Comparison of ENCODE assay signal across 11 cellular contexts in genomic region chr12:79233341-79233761, GRCh38.
DNase-seq lines count a peak whose midpoint lies in the region; ATAC-seq and TF ChIP-seq lines count a peak whose summit lies in the region.
"Had no signal": no experiment of that assay in that cellular context is flagged by ENCODE, and none has a peak within 500 bp of the region (broad histone marks: within the 10 kb centered on the region; RNA-seq: fewer than 3 reads in every experiment).

No MANE protein-coding gene starts in this region.

- no peak overlapping the region for H3K27ac Mint-ChIP-seq in stimulated activated effector memory CD8-positive, alpha-beta T cell treated with anti-CD3 and anti-CD28 coated beads, Interleukin-12 subunit alpha, Interleukin-12 subunit beta, amount 100 ng/mL, for 72 hours
- H3K27ac Mint-ChIP-seq: activated CD8-positive, alpha-beta T cell treated with anti-CD3 and anti-CD28 coated beads for 36 hours had no signal

- DNase-seq in DMS153 (lab: John Stamatoyannopoulos, UW) (peak; percentile 77), NCI-H510A (lab: John Stamatoyannopoulos, UW) (peak; percentile 44), erythroblast (lab: John Stamatoyannopoulos, UW) (no peak), foreskin keratinocyte (no peak)
- DNase-seq in stimulated activated effector memory CD8-positive, alpha-beta T cell treated with anti-CD3 and anti-CD28 coated beads, Interleukin-12 subunit alpha, Interleukin-12 subunit beta, amount 100 ng/mL, for 72 hours (ENCODE audit: low spot score in 2 of 2): no peak
- no peak for DNase-seq in activated effector memory CD4-positive, alpha-beta T cell treated with anti-CD3 and anti-CD28 coated beads, Interleukin-2, amount 50 U/mL, for 16 hours
- DNase-seq: activated CD8-positive, alpha-beta T cell treated with anti-CD3 and anti-CD28 coated beads for 36 hours; left colon; retina had no signal

- no peaks in the 10 kb centered on the region for H3K4me1 Mint-ChIP-seq in stimulated activated effector memory CD8-positive, alpha-beta T cell treated with anti-CD3 and anti-CD28 coated beads, Interleukin-12 subunit alpha, Interleukin-12 subunit beta, amount 100 ng/mL, for 72 hours

- ATAC-seq in GM19468 (IDR thresholded peaks at IDR 0.05; ENCODE audit: extremely low read depth, unreplicated experiment) (peak; percentile 58), HG03354 (IDR thresholded peaks at IDR 0.05; ENCODE audit: poor library complexity, severe bottlenecking, unreplicated experiment) (peak; percentile 66), foreskin keratinocyte (no peak)
- ATAC-seq in stimulated activated effector memory CD8-positive, alpha-beta T cell treated with anti-CD3 and anti-CD28 coated beads, Interleukin-12 subunit alpha, Interleukin-12 subunit beta, amount 100 ng/mL, for 72 hours: no peak
- ATAC-seq: activated CD8-positive, alpha-beta T cell treated with anti-CD3 and anti-CD28 coated beads for 36 hours; left colon had no signal

- no peaks in the 10 kb centered on the region for H3K4me1 ChIP-seq in foreskin keratinocyte

- no peak for TF ChIP-seq CTCF in foreskin keratinocyte (conservative IDR thresholded peaks at IDR 0.05)

- H3K27me3 ChIP-seq in foreskin keratinocyte: peaks cover 3% of the 10 kb centered on the region

- no peak overlapping the region for H3K4me3 Mint-ChIP-seq in stimulated activated effector memory CD8-positive, alpha-beta T cell treated with anti-CD3 and anti-CD28 coated beads, Interleukin-12 subunit alpha, Interleukin-12 subunit beta, amount 100 ng/mL, for 72 hours
- H3K4me3 Mint-ChIP-seq: activated CD8-positive, alpha-beta T cell treated with anti-CD3 and anti-CD28 coated beads for 36 hours had no signal

- no peak overlapping the region for H3K27ac ChIP-seq in foreskin keratinocyte

- TF ChIP-seq POLR2A in erythroblast (IDR thresholded peaks at IDR 0.05; ENCODE audit: low read length): no peak

- H3K9me3 Mint-ChIP-seq in stimulated activated effector memory CD8-positive, alpha-beta T cell treated with anti-CD3 and anti-CD28 coated beads, Interleukin-12 subunit alpha, Interleukin-12 subunit beta, amount 100 ng/mL, for 72 hours: peaks cover 15% of the 10 kb centered on the region
- H3K9me3 Mint-ChIP-seq: activated CD8-positive, alpha-beta T cell treated with anti-CD3 and anti-CD28 coated beads for 36 hours had no signal

- no peaks in the 10 kb centered on the region for H3K36me3 Mint-ChIP-seq in stimulated activated effector memory CD8-positive, alpha-beta T cell treated with anti-CD3 and anti-CD28 coated beads, Interleukin-12 subunit alpha, Interleukin-12 subunit beta, amount 100 ng/mL, for 72 hours

Comparison
In these comparisons a context has a peak if more than half of its experiments do, and no peak if none do; other contexts are left out.
1. DNase-seq: peak in DMS153 (single experiment) and NCI-H510A (single experiment); none in erythroblast (0 of 2), stimulated activated effector memory CD8-positive, alpha-beta T cell treated with anti-CD3 and anti-CD28 coated beads, Interleukin-12 subunit alpha, Interleukin-12 subunit beta, amount 100 ng/mL, for 72 hours (0 of 2), activated effector memory CD4-positive, alpha-beta T cell treated with anti-CD3 and anti-CD28 coated beads, Interleukin-2, amount 50 U/mL, for 16 hours (single experiment) and foreskin keratinocyte (0 of 2).
2. ATAC-seq: peak in GM19468 (single experiment) and HG03354 (single experiment); none in stimulated activated effector memory CD8-positive, alpha-beta T cell treated with anti-CD3 and anti-CD28 coated beads, Interleukin-12 subunit alpha, Interleukin-12 subunit beta, amount 100 ng/mL, for 72 hours (single experiment) and foreskin keratinocyte (single experiment).